In the genomic region with DNA sequence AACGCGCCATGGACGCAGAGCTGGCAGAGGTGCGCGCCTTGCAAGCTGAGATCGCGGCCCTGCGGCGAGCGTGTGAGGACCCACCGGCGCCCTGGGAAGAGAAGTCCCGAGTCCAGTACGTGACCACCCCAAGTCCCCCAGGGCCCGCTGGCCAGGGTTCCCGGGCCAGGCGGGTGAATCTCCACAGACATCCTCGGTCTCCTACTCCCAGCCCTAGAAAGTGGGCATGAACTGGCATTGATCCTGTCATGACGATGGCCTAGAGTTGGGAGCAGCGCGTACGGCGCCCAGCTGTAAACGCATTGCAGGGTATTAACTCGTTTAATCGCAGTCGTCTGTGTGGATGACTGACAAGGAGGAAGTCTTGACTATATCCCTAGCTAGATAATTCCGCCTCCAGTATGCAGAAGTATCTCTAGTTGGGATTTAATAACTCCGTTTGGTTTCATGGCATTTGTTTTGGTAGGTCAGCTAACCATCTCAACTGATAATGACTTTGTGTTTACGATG, we compare ENCODE assay signal across 1 cellular context.
TF ChIP-seq lines count a peak whose summit lies in the region.

No MANE protein-coding gene starts in this region.

TF ChIP-seq in IMR-90, 13 proteins besides CTCF, POLR2A, EP300 and RAD21 (continued from another document):
- TF ChIP-seq, protein P1, sequence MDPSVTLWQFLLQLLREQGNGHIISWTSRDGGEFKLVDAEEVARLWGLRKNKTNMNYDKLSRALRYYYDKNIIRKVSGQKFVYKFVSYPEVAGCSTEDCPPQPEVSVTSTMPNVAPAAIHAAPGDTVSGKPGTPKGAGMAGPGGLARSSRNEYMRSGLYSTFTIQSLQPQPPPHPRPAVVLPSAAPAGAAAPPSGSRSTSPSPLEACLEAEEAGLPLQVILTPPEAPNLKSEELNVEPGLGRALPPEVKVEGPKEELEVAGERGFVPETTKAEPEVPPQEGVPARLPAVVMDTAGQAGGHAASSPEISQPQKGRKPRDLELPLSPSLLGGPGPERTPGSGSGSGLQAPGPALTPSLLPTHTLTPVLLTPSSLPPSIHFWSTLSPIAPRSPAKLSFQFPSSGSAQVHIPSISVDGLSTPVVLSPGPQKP (IDR thresholded peaks at IDR 0.05; ENCODE audit: borderline replicate concordance, low read depth, low read length) = no peak
- TF ChIP-seq SMC3 (IDR thresholded peaks at IDR 0.05; ENCODE audit: low read depth, low read length) (no peak), CHD1 (IDR thresholded peaks at IDR 0.05; ENCODE audit: low read depth, low read length) (no peak)
